Comparison of ENCODE assay signal across 32 cellular contexts in the genomic region with DNA sequence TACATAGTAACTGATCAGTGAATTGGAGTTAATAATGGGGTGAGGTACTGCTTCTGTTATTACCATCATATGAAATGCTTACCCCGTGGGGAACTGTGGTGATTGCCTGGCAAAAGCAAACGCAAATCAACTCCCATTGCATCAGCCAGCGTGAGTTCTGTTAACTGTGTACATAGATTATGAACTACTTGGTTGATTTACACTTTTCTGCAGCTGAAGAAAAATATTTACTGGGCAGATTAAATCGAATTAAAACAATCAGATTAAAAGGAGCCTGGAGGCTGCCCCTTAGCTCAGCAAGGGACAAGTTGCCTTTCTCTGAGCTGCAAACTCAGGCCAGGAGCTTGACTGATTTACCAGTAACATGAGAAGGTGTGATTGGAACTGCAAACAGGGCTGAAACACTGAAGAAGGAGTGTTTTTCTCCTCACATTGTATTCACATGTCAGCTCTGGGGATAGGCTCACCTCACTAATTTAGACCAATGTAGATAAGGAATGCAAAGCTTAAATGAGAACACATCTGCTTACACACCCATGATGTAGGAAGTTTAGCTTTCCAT.
A peak's percentile ranks its signal among the peaks of the same experiment; 100 is the strongest.
DNase-seq lines count a peak whose midpoint lies in the region; ATAC-seq and TF ChIP-seq lines count a peak whose summit lies in the region.
"Had no signal": no experiment of that assay in that cellular context is flagged by ENCODE, and none has a peak within 500 bp of the region (broad histone marks: within the 10 kb centered on the region; RNA-seq: fewer than 3 reads in every experiment).

No MANE protein-coding gene starts in this region.

- no peak overlapping the region for H3K14ac ChIP-seq in H9 (ENCODE audit: insufficient read depth, low read length)

- peak overlapping the region; percentile 37 for H3K9ac ChIP-seq in H9 (ENCODE audit: extremely low read depth, insufficient read length, low read length)

- H3K4me3 ChIP-seq in PC-9 = no peak overlapping the region
- H3K4me3 ChIP-seq: breast epithelium, dorsolateral prefrontal cortex, GM12878, heart right ventricle, lower lobe of right lung, mucosa of descending colon, prostate gland, right lobe of liver, testis had no signal

- H4K5ac ChIP-seq in H9 (ENCODE audit: insufficient read length, low read depth, low read length) = no peak overlapping the region

- H3K79me1 ChIP-seq in H9 (ENCODE audit: insufficient read depth, low read depth, low read length, poor library complexity, severe bottlenecking) = no peaks in the 10 kb centered on the region

- POLR2A ChIA-PET in PC-9 (lab: Charles Lee; ENCODE audit: unreplicated experiment) = no interaction called here

- H2BK20ac ChIP-seq in H9 (ENCODE audit: low read depth, low read length, poor library complexity, severe bottlenecking) = no peak overlapping the region

- H3K9me3 ChIP-seq in H9 (ENCODE audit: control insufficient read depth, low read depth, low read length) = no peaks in the 10 kb centered on the region
- peaks cover 4% of the 10 kb centered on the region; the same call in 1 of the 2 replicates for H3K9me3 ChIP-seq in PC-9 (ENCODE audit: insufficient read depth, low read depth)
- H3K9me3 ChIP-seq: breast epithelium, mucosa of descending colon, prostate gland, right lobe of liver, testis had no signal

- peaks cover 21% of the 10 kb centered on the region for H3F3A ChIP-seq in PC-9 (ENCODE audit: insufficient read depth, low read depth)

- H3K36me3 Mint-ChIP-seq in H9 (ENCODE audit: insufficient read depth in 1 of 3, low read depth in 3 of 3) = no peaks in the 10 kb centered on the region
- H3K36me3 Mint-ChIP-seq: activated naive CD8-positive, alpha-beta T cell treated with anti-CD3 and anti-CD28 coated beads for 36 hours had no signal

- no peak overlapping the region for H2BK15ac ChIP-seq in H9 (ENCODE audit: low read depth, low read length)

- DNase-seq in NCI-H1436 treated with DMSO at 0.1 percent for 48 hours (lab: John Stamatoyannopoulos, UW) (peak; percentile 11), NCI-H1436 (lab: John Stamatoyannopoulos, UW) (no peak), H9 (no peak), NCI-H82 treated with DMSO at 0.1 percent for 48 hours (lab: John Stamatoyannopoulos, UW; ENCODE audit: unreplicated experiment) (peak; percentile 44), iPS-NIHi7 (ENCODE audit: extremely low spot score) (peak; percentile 22), HK-2 (ENCODE audit: unreplicated experiment) (no peak), PC-9 (no peak)
- DNase-seq: activated gamma-delta T cell; activated naive CD8-positive, alpha-beta T cell treated with anti-CD3 and anti-CD28 coated beads for 36 hours; activated T-cell treated with anti-CD3 and anti-CD28 coated beads, Interleukin-2, amount 50 U/mL, for 24 hours; anterior cingulate cortex; CD4-positive, alpha-beta T cell; dorsolateral prefrontal cortex; heart right ventricle; lower lobe of right lung; mucosa of descending colon; MV-4-11; natural killer cell; NCI-H1694 treated with DMSO at 0.1 percent for 48 hours; NCI-H2227 treated with DMSO at 0.1 percent for 48 hours; NK-92 treated with Interleukin-12 subunit alpha and Interleukin-12 subunit beta, amount 100 ng/mL, for 24 hours; nucleus accumbens; right lobe of liver; stimulated activated CD8-positive, alpha-beta memory T cell treated with anti-CD3 and anti-CD28 coated beads, Interleukin-4, amount 100 ng/mL, for 48 hours; testis had no signal

- no peaks in the 10 kb centered on the region for H3K36me3 ChIP-seq in PC-9 (ENCODE audit: low read depth)
- H3K36me3 ChIP-seq: breast epithelium, heart right ventricle, lower lobe of right lung, prostate gland, right lobe of liver had no signal

- no peak overlapping the region for H3K4ac ChIP-seq in H9 (ENCODE audit: low read depth, low read length)

- no peaks in the 10 kb centered on the region for H3K27me3 Mint-ChIP-seq in H9 (ENCODE audit: low read depth)
- H3K27me3 Mint-ChIP-seq: activated naive CD8-positive, alpha-beta T cell treated with anti-CD3 and anti-CD28 coated beads for 36 hours; activated T-cell treated with anti-CD3 and anti-CD28 coated beads, Interleukin-2, amount 50 U/mL, for 24 hours; CD4-positive, alpha-beta T cell had no signal

- ATAC-seq in HG03439 (IDR thresholded peaks at IDR 0.05; ENCODE audit: unreplicated experiment) = no peak
- ATAC-seq: GM12878, heart right ventricle, lower lobe of right lung, mucosa of descending colon, natural killer cell, right lobe of liver, Right ventricle myocardium inferior had no signal

- no peaks in the 10 kb centered on the region for H3K9me3 Mint-ChIP-seq in H9
- H3K9me3 Mint-ChIP-seq: activated naive CD8-positive, alpha-beta T cell treated with anti-CD3 and anti-CD28 coated beads for 36 hours; activated T-cell treated with anti-CD3 and anti-CD28 coated beads, Interleukin-2, amount 50 U/mL, for 24 hours; CD4-positive, alpha-beta T cell; stimulated activated naive CD8-positive, alpha-beta T cell treated with anti-CD3 and anti-CD28 coated beads, Interleukin-15, Interleukin-2, amounts not matched to agents 100 ng/mL and 50 ng/mL, for 24 hours; T-helper 1 cell treated with Interleukin-12 subunit alpha and Interleukin-12 subunit beta and Interleukin-4 antibody, amounts not matched to agents 30 μg/mL and 1 μg/mL, for 36 hours had no signal

- H4K91ac ChIP-seq in H9 (ENCODE audit: insufficient read length, low read depth, low read length) = no peak overlapping the region

- no peak overlapping the region for H3K23ac ChIP-seq in H9 (ENCODE audit: insufficient read length, low read depth, low read length)

- no peak overlapping the region for H2BK120ac ChIP-seq in H9 (ENCODE audit: low read depth, low read length, poor library complexity, severe bottlenecking)

- H3T11ph ChIP-seq in H9 (ENCODE audit: low read length) = no peak overlapping the region

- BruUV-seq in PC-9 (replicated peaks; lab: Mats Ljungman, UMichigan) = no TSS peak

- H3K4me3 Mint-ChIP-seq in H9 = no peak overlapping the region
- H3K4me3 Mint-ChIP-seq: activated naive CD8-positive, alpha-beta T cell treated with anti-CD3 and anti-CD28 coated beads for 36 hours; activated T-cell treated with anti-CD3 and anti-CD28 coated beads, Interleukin-2, amount 50 U/mL, for 24 hours; CD4-positive, alpha-beta T cell; natural killer cell; stimulated activated naive CD8-positive, alpha-beta T cell treated with anti-CD3 and anti-CD28 coated beads, Interleukin-15, Interleukin-2, amounts not matched to agents 100 ng/mL and 50 ng/mL, for 24 hours; T-helper 1 cell treated with Interleukin-12 subunit alpha and Interleukin-12 subunit beta and Interleukin-4 antibody, amounts not matched to agents 30 μg/mL and 1 μg/mL, for 36 hours had no signal

- no peaks in the 10 kb centered on the region for H3K27me3 ChIP-seq in H9 (ENCODE audit: insufficient read depth, low read length)
- no peaks in the 10 kb centered on the region for H3K27me3 ChIP-seq in PC-9 (ENCODE audit: insufficient read depth, low read depth)
- H3K27me3 ChIP-seq: breast epithelium, dorsolateral prefrontal cortex, heart right ventricle, right lobe of liver, testis had no signal

- H3K23me2 ChIP-seq in H9 (ENCODE audit: insufficient read length, low read depth, low read length, poor library complexity, severe bottlenecking) = no peaks in the 10 kb centered on the region

- TF ChIP-seq CTCF in H9 (conservative IDR thresholded peaks at IDR 0.05) = no peak
- TF ChIP-seq CTCF in PC-9 (conservative IDR thresholded peaks at IDR 0.05) = no peak

- H3K4me2 ChIP-seq in H9 (ENCODE audit: insufficient read depth, insufficient read length, low read length) (no peak overlapping the region), PC-9 (no peak overlapping the region)

- H2BK12ac ChIP-seq in H9 (ENCODE audit: insufficient read length, low read depth, low read length) = no peak overlapping the region

- no peak overlapping the region for H4K8ac ChIP-seq in H9 (replicated peaks; ENCODE audit: insufficient read length, low read depth, low read length)

- H2AFZ ChIP-seq in H9 (ENCODE audit: low read length) (no peak overlapping the region), PC-9 (no peak overlapping the region)

- no peaks in the 10 kb centered on the region for H3K79me2 ChIP-seq in H9 (ENCODE audit: insufficient read depth, low read length)
- no peaks in the 10 kb centered on the region for H3K79me2 ChIP-seq in PC-9 (ENCODE audit: low read depth)

- peaks cover 14 to 20% of the 10 kb centered on the region in 2 experiments for H3K4me1 Mint-ChIP-seq in H9
- H3K4me1 Mint-ChIP-seq: activated naive CD8-positive, alpha-beta T cell treated with anti-CD3 and anti-CD28 coated beads for 36 hours; natural killer cell had no signal

- H4K20me1 ChIP-seq in H9 (ENCODE audit: control insufficient read depth, insufficient read depth, insufficient read length) (no peaks in the 10 kb centered on the region), PC-9 (ENCODE audit: insufficient read depth) (no peaks in the 10 kb centered on the region)

- no peak overlapping the region for H2BK5ac ChIP-seq in H9 (ENCODE audit: insufficient read length, low read length)

- H2AK5ac ChIP-seq in H9 (ENCODE audit: insufficient read length, low read length) = no peak overlapping the region

- whole genome bisulfite sequencing in H9 (ENCODE audit: extremely low coverage, insufficient read length, low lambda C conversion rate) = no CpG with 5 or more reads among the region's 4 CpGs

- H3K18ac ChIP-seq in H9 (ENCODE audit: insufficient read length, low read depth, low read length) = no peak overlapping the region

- no peak overlapping the region for H3K56ac ChIP-seq in H9 (ENCODE audit: insufficient read length, low read depth, low read length)

- H3K27ac Mint-ChIP-seq in H9 = peak overlapping the region; percentile 11 to 48 (median 47); a peak in 3 of 7 replicates
- H3K27ac Mint-ChIP-seq: activated naive CD8-positive, alpha-beta T cell treated with anti-CD3 and anti-CD28 coated beads for 36 hours; activated T-cell treated with anti-CD3 and anti-CD28 coated beads, Interleukin-2, amount 50 U/mL, for 24 hours; CD4-positive, alpha-beta T cell; natural killer cell; stimulated activated naive CD8-positive, alpha-beta T cell treated with anti-CD3 and anti-CD28 coated beads, Interleukin-15, Interleukin-2, amounts not matched to agents 100 ng/mL and 50 ng/mL, for 24 hours; T-helper 1 cell treated with Interleukin-12 subunit alpha and Interleukin-12 subunit beta and Interleukin-4 antibody, amounts not matched to agents 30 μg/mL and 1 μg/mL, for 36 hours had no signal

- H3K27ac ChIP-seq in H9 (ENCODE audit: insufficient read length, low read depth, low read length) (no peak overlapping the region), PC-9 (no peak overlapping the region)
- H3K27ac ChIP-seq: breast epithelium, dorsolateral prefrontal cortex, heart right ventricle, lower lobe of right lung, prostate gland, right lobe of liver, testis had no signal

- no peaks in the 10 kb centered on the region for H3K9me2 ChIP-seq in PC-9 (ENCODE audit: insufficient read depth)

- no peaks in the 10 kb centered on the region for H3K4me1 ChIP-seq in H9 (ENCODE audit: insufficient read depth, low read length)
- H3K4me1 ChIP-seq in PC-9 (replicated peaks; ENCODE audit: insufficient read depth) = peaks cover 48% of the 10 kb centered on the region
- H3K4me1 ChIP-seq: breast epithelium, heart right ventricle, right lobe of liver, testis had no signal

- CTCF ChIA-PET in PC-9 (lab: Charles Lee) = interaction anchor here (0.6 kb wide), 1 partner anchor 627 kb away, joined by 3 read pairs; no protein-coding TSS in a partner anchor

- intact Hi-C loops in PC-9 (cut with micrococcal nuclease; ENCODE audit: unreplicated experiment) = no loop called here

Comparison
In these comparisons a context has a peak if more than half of its experiments do, and no peak if none do; other contexts are left out.
1. DNase-seq: peak in NCI-H1436 treated with DMSO at 0.1 percent for 48 hours (single experiment), NCI-H82 treated with DMSO at 0.1 percent for 48 hours (single experiment) and iPS-NIHi7 (single experiment); none in NCI-H1436 (single experiment), H9 (single experiment), HK-2 (single experiment) and PC-9 (0 of 2).